ENCODE assay signal across 19 cellular contexts in genomic region chr11:92728628-92729027, GRCh38.
A peak's percentile ranks its signal among the peaks of the same experiment; 100 is the strongest.
DNase-seq lines count a peak whose midpoint lies in the region; FAIRE-seq and TF ChIP-seq lines count a peak whose summit lies in the region.
"Had no signal": no experiment of that assay in that cellular context is flagged by ENCODE, and none has a peak within 500 bp of the region (broad histone marks: within the 10 kb centered on the region; RNA-seq: fewer than 3 reads in every experiment).

No MANE protein-coding gene starts in this region.

- CTCF ChIA-PET in HEK293T (lab: Yijun Ruan, JAX) (interaction anchor here (0.6 kb wide), 1 partner anchor 185 kb away, joined by 3 read pairs; no protein-coding TSS in a partner anchor), H1 (lab: Charles Lee; ENCODE audit: partially characterized antibody) (no interaction called here)
- CTCF ChIA-PET in activated CD4-positive, alpha-beta T cell treated with anti-CD3 and anti-CD28 coated beads, Interleukin-2, amount 10 ng/mL, durations not matched to agents 7 days and 5 days (lab: Charles Lee) = no interaction called here

- H2BK120ac ChIP-seq in H1 (replicated peaks; ENCODE audit: low read depth, low read length) = no peak overlapping the region

- H4K20me1 ChIP-seq in H1 (replicated peaks in 1 of 2; ENCODE audit: control insufficient read depth in 1 of 2, insufficient read depth in 2 of 2, low read length in 2 of 2) (no peaks in the 10 kb centered on the region), smooth muscle cell (ENCODE audit: low read depth) (no peaks in the 10 kb centered on the region)
- H4K20me1 ChIP-seq: BLaER1 treated with 17β-estradiol and CSF1 and Interleukin-3, amounts not matched to agents 10 nM and 100 nM had no signal

- H3K56ac ChIP-seq in H1 (replicated peaks; ENCODE audit: insufficient read length, low read depth, low read length) = no peak overlapping the region

- H3K9ac ChIP-seq in H1 (replicated peaks in 1 of 4; ENCODE audit: extremely low read depth in 1 of 4, low read depth in 3 of 4, low read length in 3 of 4) (no peak overlapping the region), smooth muscle cell (ENCODE audit: low read depth) (no peak overlapping the region)
- H3K9ac ChIP-seq: BLaER1 treated with 17β-estradiol and CSF1 and Interleukin-3, amounts not matched to agents 10 nM and 100 nM had no signal

- H3K9me3 Mint-ChIP-seq in activated CD4-positive, alpha-beta T cell treated with anti-CD3 and anti-CD28 coated beads, Interleukin-2, amount 10 ng/mL, durations not matched to agents 7 days and 5 days = no peaks in the 10 kb centered on the region
- H3K9me3 Mint-ChIP-seq: CD8-positive, alpha-beta T cell had no signal

- no peak overlapping the region for H3K4me3 ChIP-seq in H1 (ENCODE audit: extremely low read depth in 1 of 4, insufficient read depth in 2 of 4, low read depth in 3 of 4, low read length in 4 of 4)
- H3K4me3 ChIP-seq in smooth muscle cell = no peak overlapping the region
- H3K4me3 ChIP-seq in dorsolateral prefrontal cortex = no peak overlapping the region
- H3K4me3 ChIP-seq: BLaER1 treated with 17β-estradiol and CSF1 and Interleukin-3, amounts not matched to agents 10 nM and 100 nM; HAP-1; K562 had no signal

- TF ChIP-seq CTCF in D721Med (IDR thresholded peaks at IDR 0.05; ENCODE audit: insufficient read depth, missing control alignments) (no peak), H1 (IDR thresholded peaks at IDR 0.05; ENCODE audit: control extremely low read depth in 1 of 3, insufficient read depth in 1 of 3, low read depth in 1 of 3, low read length in 3 of 3) (no peak), smooth muscle cell (IDR thresholded peaks at IDR 0.05; ENCODE audit: borderline replicate concordance, insufficient read depth, poor library complexity, severe bottlenecking) (no peak), dorsolateral prefrontal cortex (IDR thresholded peaks at IDR 0.05 in 54 of 56, conservative IDR thresholded peaks at IDR 0.05 in 2 of 56; ENCODE audit: low read depth in 1 of 56, partially characterized antibody in 56 of 56) (no peak)

- no peak for TF ChIP-seq POLR2A in H1 (IDR thresholded peaks at IDR 0.05; ENCODE audit: control extremely low read depth in 1 of 2, low read depth in 2 of 2, low read length in 2 of 2)

- H3K79me1 ChIP-seq in H1 (ENCODE audit: low read depth, low read length) = no peaks in the 10 kb centered on the region; the same call in 1 of the 2 replicates

- FAIRE-seq in D721Med (lab: Jason Lieb, UNC) (peak; percentile 97), H1 (lab: Jason Lieb, UNC) (peak; percentile 28)
- FAIRE-seq: K562 had no signal

- no peak for TF ChIP-seq EP300 in H1 (IDR thresholded peaks at IDR 0.05; ENCODE audit: borderline replicate concordance in 1 of 2, low read depth in 2 of 2, low read length in 2 of 2)

- no peak overlapping the region for H3K27ac ChIP-seq in H1 (ENCODE audit: low read depth, low read length)
- no peak overlapping the region for H3K27ac ChIP-seq in smooth muscle cell (ENCODE audit: low read depth)
- H3K27ac ChIP-seq in dorsolateral prefrontal cortex = no peak overlapping the region
- H3K27ac ChIP-seq: BLaER1 treated with 17β-estradiol and CSF1 and Interleukin-3, amounts not matched to agents 10 nM and 100 nM; HL-60 had no signal

- H3K4ac ChIP-seq in H1 (replicated peaks; ENCODE audit: insufficient read length, low read depth, low read length) = no peak overlapping the region

- H4K5ac ChIP-seq in H1 (ENCODE audit: insufficient read length, low read depth, low read length) = no peak overlapping the region

- H2AFZ ChIP-seq in H1 (ENCODE audit: low read length) (no peak overlapping the region), smooth muscle cell (ENCODE audit: low read depth) (no peak overlapping the region)

- H4K91ac ChIP-seq in H1 (replicated peaks; ENCODE audit: insufficient read length, low read length) = no peak overlapping the region

- H3K4me2 ChIP-seq in H1 (ENCODE audit: insufficient read depth in 1 of 2, low read depth in 2 of 2, low read length in 2 of 2) = no peak overlapping the region
- no peak overlapping the region for H3K4me2 ChIP-seq in smooth muscle cell
- H3K4me2 ChIP-seq: BLaER1 treated with 17β-estradiol and CSF1 and Interleukin-3, amounts not matched to agents 10 nM and 100 nM had no signal

- no peak overlapping the region for H3K14ac ChIP-seq in H1 (ENCODE audit: insufficient read length)

- H3K4me1 ChIP-seq in H1 (replicated peaks in 1 of 4; ENCODE audit: control insufficient read depth in 3 of 4, insufficient read depth in 4 of 4, low read length in 3 of 4) (no peaks in the 10 kb centered on the region), smooth muscle cell (ENCODE audit: low read depth) (no peaks in the 10 kb centered on the region)
- H3K4me1 ChIP-seq: BLaER1 treated with 17β-estradiol and CSF1 and Interleukin-3, amounts not matched to agents 10 nM and 100 nM; HAP-1 had no signal

- H3K27me3 Mint-ChIP-seq in activated CD4-positive, alpha-beta T cell treated with anti-CD3 and anti-CD28 coated beads, Interleukin-2, amount 10 ng/mL, durations not matched to agents 7 days and 5 days = no peaks in the 10 kb centered on the region
- H3K27me3 Mint-ChIP-seq: B cell had no signal

- no peak for TF ChIP-seq RAD21 in H1 (IDR thresholded peaks at IDR 0.05 in 1 of 2, conservative IDR thresholded peaks at IDR 0.05 in 1 of 2; ENCODE audit: low read depth in 2 of 2, low read length in 2 of 2)

- no peak overlapping the region for H3K18ac ChIP-seq in H1 (ENCODE audit: extremely low read depth, low read length)

- no peak overlapping the region for H2BK20ac ChIP-seq in H1 (ENCODE audit: low read length)

- DNase-seq in D721Med (ENCODE audit: insufficient read length, low spot score) (no peak), HEK293T (ENCODE audit: extremely low spot score) (no peak), NCI-H82 treated with DMSO at 0.1 percent for 48 hours (lab: John Stamatoyannopoulos, UW; ENCODE audit: unreplicated experiment) (peak; percentile 84), H1 (ENCODE audit: low read depth in 1 of 2, low spot score in 2 of 2) (no peak), smooth muscle cell (lab: John Stamatoyannopoulos, UW; ENCODE audit: unreplicated experiment) (no peak), dorsolateral prefrontal cortex (no peak), hippocampal formation (lab: John Stamatoyannopoulos, UW) (no peak)
- no peak for DNase-seq in activated CD4-positive, alpha-beta T cell treated with anti-CD3 and anti-CD28 coated beads, Interleukin-2, amount 10 ng/mL, durations not matched to agents 7 days and 5 days
- DNase-seq: CD8-positive, alpha-beta T cell; DMS153; DMS79 treated with DMSO at 0.1 percent for 48 hours; GF-D8; HFFc6; IMR-90 had no signal

- no peaks in the 10 kb centered on the region for H3K27me3 ChIP-seq in H1 (replicated peaks in 1 of 4; ENCODE audit: control insufficient read depth in 3 of 4, extremely low read depth in 1 of 4, insufficient read depth in 3 of 4, low read length in 3 of 4)
- H3K27me3 ChIP-seq in smooth muscle cell (ENCODE audit: low read depth) = peaks cover 3% of the 10 kb centered on the region
- H3K27me3 ChIP-seq in dorsolateral prefrontal cortex = no peaks in the 10 kb centered on the region
- H3K27me3 ChIP-seq: BLaER1 treated with 17β-estradiol and CSF1 and Interleukin-3, amounts not matched to agents 10 nM and 100 nM had no signal

- H3K9me3 ChIP-seq in H1 (ENCODE audit: insufficient read depth in 2 of 2, low read depth in 1 of 2, low read length in 1 of 2) = no peaks in the 10 kb centered on the region
- H3K9me3 ChIP-seq in smooth muscle cell (replicated peaks; ENCODE audit: low read depth) = no peaks in the 10 kb centered on the region
- H3K9me3 ChIP-seq: HAP-1 had no signal

- no peak overlapping the region for H4K8ac ChIP-seq in H1 (ENCODE audit: extremely low read depth, insufficient read depth, low read length)

- H2AK5ac ChIP-seq in H1 (ENCODE audit: low read depth, low read length) = no peak overlapping the region

- no peak overlapping the region for H3K23ac ChIP-seq in H1 (ENCODE audit: insufficient read length)

- H3K36me3 ChIP-seq in H1 (ENCODE audit: control insufficient read depth in 2 of 4, insufficient read depth in 4 of 4, low read length in 3 of 4) (no peaks in the 10 kb centered on the region), smooth muscle cell (ENCODE audit: low read depth) (no peaks in the 10 kb centered on the region)
- H3K36me3 ChIP-seq: BLaER1 treated with 17β-estradiol and CSF1 and Interleukin-3, amounts not matched to agents 10 nM and 100 nM; HAP-1 had no signal

- no peaks in the 10 kb centered on the region for H3F3A ChIP-seq in smooth muscle cell (ENCODE audit: low read depth)

- H2BK15ac ChIP-seq in H1 (ENCODE audit: low read length) = no peak overlapping the region

- no peaks in the 10 kb centered on the region for H3K4me1 Mint-ChIP-seq in activated CD4-positive, alpha-beta T cell treated with anti-CD3 and anti-CD28 coated beads, Interleukin-2, amount 10 ng/mL, durations not matched to agents 7 days and 5 days
- H3K4me1 Mint-ChIP-seq: B cell had no signal

- no peak overlapping the region for H3K4me3 Mint-ChIP-seq in activated CD4-positive, alpha-beta T cell treated with anti-CD3 and anti-CD28 coated beads, Interleukin-2, amount 10 ng/mL, durations not matched to agents 7 days and 5 days
- H3K4me3 Mint-ChIP-seq: B cell; CD8-positive, alpha-beta T cell; HFFc6 had no signal

- no peaks in the 10 kb centered on the region for H3K23me2 ChIP-seq in H1 (ENCODE audit: low read depth, low read length)

- H3K79me2 ChIP-seq in H1 (ENCODE audit: control insufficient read depth in 1 of 2, insufficient read depth in 2 of 2, low read length in 2 of 2) (no peaks in the 10 kb centered on the region), smooth muscle cell (ENCODE audit: low read depth) (no peaks in the 10 kb centered on the region)

- WGBS in H1 (ENCODE audit: extremely low coverage in 1 of 2, insufficient coverage in 1 of 2, insufficient read length in 1 of 2, insufficient replicate concordance in 2 of 2, low coverage in 1 of 2, low lambda C conversion rate in 2 of 2, missing lambda C conversion rate in 1 of 2), 2 experiments = 79% methylated on average over 3 of the region's 3 CpGs; no CpG with 5 or more reads in 1 of the 2 experiments
- 72% methylated on average over 3 of the region's 3 CpGs for WGBS in smooth muscle cell (ENCODE audit: low lambda C conversion rate)

- POLR2A ChIA-PET in HEK293T (lab: Yijun Ruan, JAX) (no interaction called here), H1 (lab: Charles Lee; ENCODE audit: partially characterized antibody) (no interaction called here)
- POLR2A ChIA-PET in activated CD4-positive, alpha-beta T cell treated with anti-CD3 and anti-CD28 coated beads, Interleukin-2, amount 10 ng/mL, durations not matched to agents 7 days and 5 days (lab: Charles Lee) = no interaction called here

- H3K27ac Mint-ChIP-seq in activated CD4-positive, alpha-beta T cell treated with anti-CD3 and anti-CD28 coated beads, Interleukin-2, amount 10 ng/mL, durations not matched to agents 7 days and 5 days = no peak overlapping the region
- H3K27ac Mint-ChIP-seq: B cell; CD8-positive, alpha-beta T cell; HFFc6 had no signal

- H2BK5ac ChIP-seq in H1 (ENCODE audit: low read depth, low read length) = no peak overlapping the region

- intact Hi-C loops in dorsolateral prefrontal cortex (cut with DNase I) = no loop called here

- no peaks in the 10 kb centered on the region for H3K36me3 Mint-ChIP-seq in activated CD4-positive, alpha-beta T cell treated with anti-CD3 and anti-CD28 coated beads, Interleukin-2, amount 10 ng/mL, durations not matched to agents 7 days and 5 days (ENCODE audit: low read depth)
- H3K36me3 Mint-ChIP-seq: CD8-positive, alpha-beta T cell had no signal

- no peak overlapping the region for H2BK12ac ChIP-seq in H1 (ENCODE audit: low read depth, low read length)
